ENCODE assay signal across 1 cellular context in genomic region chr20:17874271-17875105, GRCh38.
TF ChIP-seq lines count a peak whose summit lies in the region.

No MANE protein-coding gene starts in this region.

TF ChIP-seq in SK-N-SH, 30 proteins besides CTCF, POLR2A, EP300 and RAD21 (continued from another document):
- no peak for TF ChIP-seq FOSL2 (IDR thresholded peaks at IDR 0.05; ENCODE audit: borderline replicate concordance, low read depth)
- no peak for TF ChIP-seq EZH2phosphoT487 (IDR thresholded peaks at IDR 0.05; ENCODE audit: borderline replicate concordance, low read depth)
- TF ChIP-seq TAF1 (IDR thresholded peaks at IDR 0.05; ENCODE audit: borderline replicate concordance, low read depth, low read length) = no peak
- no peak for TF ChIP-seq RFX5 (IDR thresholded peaks at IDR 0.05; ENCODE audit: low read length)
- no peak for TF ChIP-seq JUND (IDR thresholded peaks at IDR 0.05)
- TF ChIP-seq RCOR1 (IDR thresholded peaks at IDR 0.05; ENCODE audit: low read length) = no peak
- no peak for TF ChIP-seq FOXJ3 (CRISPR knock-in tag; IDR thresholded peaks at IDR 0.05)
- no peak for TF ChIP-seq MEF2A (IDR thresholded peaks at IDR 0.05; ENCODE audit: borderline replicate concordance, low read depth)
